In genomic region chr12:116498471-116498870, GRCh38 we compare ENCODE assay signal across 15 cellular contexts.
"Had no signal": no experiment of that assay in that cellular context is flagged by ENCODE, and none has a peak within 500 bp of the region (broad histone marks: within the 10 kb centered on the region; RNA-seq: fewer than 3 reads in every experiment).

No MANE protein-coding gene starts in this region.

- H3K9me3 Mint-ChIP-seq: activated naive CD4-positive, alpha-beta T cell treated with anti-CD3 and anti-CD28 coated beads, Interleukin-2, amount 10 ng/mL, durations not matched to agents 7 days and 5 days; activated T-helper 2 cell treated with anti-CD3 and anti-CD28 coated beads, Interferon-gamma antibody, Interleukin-2, Interleukin-4, amounts not matched to agents 10 μg/mL and 5 μg/mL and 100 μg/mL, durations not matched to agents 14 hours and 24 hours and 36 hours; endodermal cell; stimulated activated naive CD8-positive, alpha-beta T cell treated with anti-CD3 and anti-CD28 coated beads, Interleukin-15, Interleukin-2, amounts not matched to agents 100 ng/mL and 50 ng/mL, for 24 hours; T-helper 2 cell treated with Interferon-gamma antibody and Interleukin-4, amounts not matched to agents 5 μg/mL and 100 μg/mL, for 36 hours had no signal

- H3K4me3 ChIP-seq: adrenal gland, colonic mucosa, gastrocnemius medialis, hepatocyte, ovary, thoracic aorta had no signal

- H3K4me3 Mint-ChIP-seq: activated naive CD4-positive, alpha-beta T cell treated with anti-CD3 and anti-CD28 coated beads, Interleukin-2, amount 10 ng/mL, durations not matched to agents 7 days and 5 days; endodermal cell; stimulated activated naive CD8-positive, alpha-beta T cell treated with anti-CD3 and anti-CD28 coated beads, Interleukin-15, Interleukin-2, amounts not matched to agents 100 ng/mL and 50 ng/mL, for 24 hours; T-helper 2 cell treated with Interferon-gamma antibody and Interleukin-4, amounts not matched to agents 5 μg/mL and 100 μg/mL, for 36 hours had no signal

- ATAC-seq: gastrocnemius medialis had no signal

- H3K36me3 ChIP-seq: adrenal gland, colonic mucosa, gastrocnemius medialis, ovary, thoracic aorta had no signal

- H3K27ac Mint-ChIP-seq: activated naive CD4-positive, alpha-beta T cell treated with anti-CD3 and anti-CD28 coated beads, Interleukin-2, amount 10 ng/mL, durations not matched to agents 7 days and 5 days; activated T-helper 2 cell treated with anti-CD3 and anti-CD28 coated beads, Interferon-gamma antibody, Interleukin-2, Interleukin-4, amounts not matched to agents 10 μg/mL and 5 μg/mL and 100 μg/mL, durations not matched to agents 14 hours and 24 hours and 36 hours; endodermal cell; stimulated activated naive CD8-positive, alpha-beta T cell treated with anti-CD3 and anti-CD28 coated beads, Interleukin-15, Interleukin-2, amounts not matched to agents 100 ng/mL and 50 ng/mL, for 24 hours; T-helper 2 cell treated with Interferon-gamma antibody and Interleukin-4, amounts not matched to agents 5 μg/mL and 100 μg/mL, for 36 hours had no signal

- H3K79me2 ChIP-seq: hepatocyte had no signal

- H3K27me3 Mint-ChIP-seq: stimulated activated naive CD8-positive, alpha-beta T cell treated with anti-CD3 and anti-CD28 coated beads, Interleukin-15, Interleukin-2, amounts not matched to agents 100 ng/mL and 50 ng/mL, for 24 hours had no signal

- H3K4me1 ChIP-seq: adrenal gland, colonic mucosa had no signal

- H3K27ac ChIP-seq: adrenal gland, colonic mucosa, gastrocnemius medialis, hepatocyte, ovary, thoracic aorta had no signal

- DNase-seq: activated naive CD4-positive, alpha-beta T cell treated with anti-CD3 and anti-CD28 coated beads, Interleukin-2, amount 10 ng/mL, durations not matched to agents 7 days and 5 days; adrenal gland; caudate nucleus; colonic mucosa; endodermal cell; gastrocnemius medialis; kidney glomerular epithelial cell; ovary; stimulated activated CD4-positive, alpha-beta T cell treated with anti-CD3 and anti-CD28 coated beads, Interleukin-2, amount 100 ng/mL, for 48 hours; stimulated activated CD8-positive, alpha-beta memory T cell treated with anti-CD3 and anti-CD28 coated beads, Interleukin-4, amount 100 ng/mL, for 48 hours had no signal

- H3K4me1 Mint-ChIP-seq: activated naive CD4-positive, alpha-beta T cell treated with anti-CD3 and anti-CD28 coated beads, Interleukin-2, amount 10 ng/mL, durations not matched to agents 7 days and 5 days; endodermal cell had no signal

- H3K27me3 ChIP-seq: adrenal gland, colonic mucosa, gastrocnemius medialis, hepatocyte, ovary had no signal

- H3K4me2 ChIP-seq: hepatocyte had no signal

- H2AFZ ChIP-seq: hepatocyte had no signal

- H3K9me3 ChIP-seq: adrenal gland, colonic mucosa, gastrocnemius medialis, ovary, thoracic aorta had no signal
